ENCODE assay signal across 16 cellular contexts in genomic region chr1:78918157-78918556, GRCh38.
"Had no signal": no experiment of that assay in that cellular context is flagged by ENCODE, and none has a peak within 500 bp of the region (broad histone marks: within the 10 kb centered on the region; RNA-seq: fewer than 3 reads in every experiment).

No MANE protein-coding gene starts in this region.

- DNase-seq: activated CD4-positive, alpha-beta T cell treated with anti-CD3 and anti-CD28 coated beads for 48 hours; activated naive CD4-positive, alpha-beta T cell treated with Interleukin-2 at 50 U/mL for 16 hours; activated naive CD8-positive, alpha-beta T cell treated with anti-CD3 and anti-CD28 coated beads, Interleukin-2, amount 50 U/mL, for 24 hours; central memory CD4-positive, alpha-beta T cell; effector memory CD8-positive, alpha-beta T cell; foreskin melanocyte; heart left ventricle; islet precursor cell; left lung; mesenchymal stem cell; nephron progenitor cell; pancreas; stimulated activated CD4-positive, alpha-beta T cell treated with anti-CD3 and anti-CD28 coated beads, Interleukin-4, amount 100 ng/mL, for 4 hours; stomach had no signal

- H3K4me3 ChIP-seq: heart left ventricle, left lung, pancreas, stomach, thoracic aorta had no signal

- ATAC-seq: activated naive CD8-positive, alpha-beta T cell treated with anti-CD3 and anti-CD28 coated beads, Interleukin-2, amount 50 U/mL, for 24 hours; effector memory CD8-positive, alpha-beta T cell; heart left ventricle; left lung; pancreas; WTC11 had no signal
